8 cellular contexts compared by ENCODE assay signal in the genomic region with DNA sequence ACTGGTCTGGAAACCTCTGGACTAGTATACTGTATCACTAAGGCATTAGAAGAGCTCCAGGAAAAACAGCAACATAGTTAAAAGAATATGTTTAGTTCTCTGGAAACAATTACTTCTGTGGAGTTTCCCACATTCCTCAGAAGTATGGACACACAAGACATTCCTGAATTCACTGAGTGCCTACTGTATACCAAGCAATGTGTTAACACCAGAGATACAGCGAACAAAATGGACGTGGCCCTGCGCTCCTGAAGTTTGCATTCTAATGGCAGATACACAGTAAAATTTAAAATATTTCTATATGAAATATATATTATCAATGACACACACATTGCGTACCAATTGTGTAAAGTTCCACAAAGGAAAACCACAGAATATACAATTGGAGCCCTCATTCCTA. TPM values are rescaled to one million over a fixed set of nuclear protein-coding genes. Genes with fewer than 3 reads are reported as not detected.
DNase-seq lines count a peak whose midpoint lies in the region; TF ChIP-seq lines count a peak whose summit lies in the region.

No MANE protein-coding gene starts in this region.

- peak overlapping the region; percentile 66 to 82 (median 74) for H3K4me3 ChIP-seq in esophagus squamous epithelium

- TF ChIP-seq CTCF in esophagus squamous epithelium (IDR thresholded peaks at IDR 0.05): no peak

- H3K9ac ChIP-seq in ES-I3 (ENCODE audit: low read depth, low read length): peak overlapping the region; percentile 95; the same call in 1 of the 2 replicates

- TF ChIP-seq POLR2A in esophagus squamous epithelium (IDR thresholded peaks at IDR 0.05): no peak

- DNase-seq in RKO (ENCODE audit: low spot score): peak; percentile 44
- DNase-seq in esophagus squamous epithelium (lab: John Stamatoyannopoulos, UW): no peak
- peak; percentile 46 for DNase-seq in pons (ENCODE audit: low spot score)
- no peak for DNase-seq in caudate nucleus (lab: John Stamatoyannopoulos, UW)
- DNase-seq in NCI-H1048 (lab: John Stamatoyannopoulos, UW): no peak
- no peak for DNase-seq in stimulated activated CD4-positive, alpha-beta T cell treated with anti-CD3 and anti-CD28 coated beads, Interleukin-4, amount 100 ng/mL, for 1 hour
- no peak for DNase-seq in NCI-H2081 (lab: John Stamatoyannopoulos, UW)

- H3K27ac ChIP-seq in esophagus squamous epithelium (peak overlapping the region in 3 of 4 donors; percentile 83 to 91 (median 83)), caudate nucleus (ENCODE audit: low read depth, low read length) (no peak overlapping the region)

- no peaks in the 10 kb centered on the region for H3K27me3 ChIP-seq in esophagus squamous epithelium

- H3K4me1 ChIP-seq in ES-I3 (ENCODE audit: insufficient read depth, low read length) (no peaks in the 10 kb centered on the region), esophagus squamous epithelium (peaks cover 5 to 32% (median 16%) of the 10 kb centered on the region in 3 donors)

- 48 to 50% methylated on average over 4 of the region's 4 CpGs for WGBS in esophagus squamous epithelium, 2 donors

- intact Hi-C loops in esophagus squamous epithelium (cut with DNase I): no loop called here

- H3K9me3 ChIP-seq in ES-I3 (ENCODE audit: control insufficient read depth, insufficient read depth, low read length): no peaks in the 10 kb centered on the region
- no peaks in the 10 kb centered on the region for H3K9me3 ChIP-seq in esophagus squamous epithelium

- H3K36me3 ChIP-seq in ES-I3 (ENCODE audit: insufficient read depth, low read length): peaks cover 14% of the 10 kb centered on the region
- peaks cover 5 to 28% (median 9%) of the 10 kb centered on the region in 3 donors for H3K36me3 ChIP-seq in esophagus squamous epithelium

RNA-seq across cellular contexts. Expression of a gene that starts 1.1 kb away (rescaled TPM):
- total RNA-seq in esophagus squamous epithelium: 10 to 100 TPM in 1 of 4 donors, 1 to 10 TPM in 3; 3.4 to 13.7 (median 8.3) TPM

RNA-seq across cellular contexts. Expression of a gene that starts 14.6 kb away (rescaled TPM):
- total RNA-seq in esophagus squamous epithelium: not detected

RNA-seq across cellular contexts. Expression of a gene that starts 50.3 kb away (rescaled TPM):
- total RNA-seq in esophagus squamous epithelium: 1 to 10 TPM; 1.3 to 5.7 (median 3.0) TPM

Comparison
In these comparisons a context has a peak if more than half of its experiments do, and no peak if none do; other contexts are left out.
1. DNase-seq: peak in RKO (single experiment) and pons (single experiment); none in esophagus squamous epithelium (single experiment), caudate nucleus (0 of 61), NCI-H1048 (single experiment), stimulated activated CD4-positive, alpha-beta T cell treated with anti-CD3 and anti-CD28 coated beads, Interleukin-4, amount 100 ng/mL, for 1 hour (single experiment) and NCI-H2081 (0 of 2).